Comparison of ENCODE assay signal across 4 cellular contexts in genomic region chr14:19201394-19202052, GRCh38.
DNase-seq lines count a peak whose midpoint lies in the region; TF ChIP-seq lines count a peak whose summit lies in the region.
"Not testable (repeated sequence)": the region's sequence is repeated elsewhere in the genome, so short reads cannot be mapped to it uniquely, and the experiment has no call there.

No MANE protein-coding gene starts in this region.

- intact Hi-C loops in Caco-2 (cut with micrococcal nuclease; ENCODE audit: unreplicated experiment); esophagus muscularis mucosa (cut with DNase I): not testable (repeated sequence)

- not testable (repeated sequence) for H3K4me3 ChIP-seq in Caco-2 (ENCODE audit: low read depth, low read length); esophagus muscularis mucosa

- H3K27me3 ChIP-seq in Caco-2 (replicated peaks; ENCODE audit: control insufficient read depth, insufficient read depth, low read length); esophagus muscularis mucosa: not testable (repeated sequence)

- BruUV-seq in Caco-2 (replicated peaks; lab: Mats Ljungman, UMichigan), result not testable (repeated sequence)

- not testable (repeated sequence) for H3K36me3 ChIP-seq in Caco-2 (ENCODE audit: control insufficient read depth, insufficient read depth, low read length); esophagus muscularis mucosa

- CTCF ChIA-PET in Caco-2 (lab: Charles Lee), result not testable (repeated sequence)

- H3K4me3 Mint-ChIP-seq in Caco-2 (ENCODE audit: unreplicated experiment), result not testable (repeated sequence)

- H3K36me3 Mint-ChIP-seq in Caco-2 (ENCODE audit: insufficient read depth, unreplicated experiment), result not testable (repeated sequence)

- TF ChIP-seq POLR2A in esophagus muscularis mucosa (IDR thresholded peaks at IDR 0.05; ENCODE audit: low read depth), result not testable (repeated sequence)

- 75% methylated on average over 8 of the region's 8 CpGs for WGBS in esophagus muscularis mucosa

- DNase-seq in Caco-2, result not testable (repeated sequence)
- DNase-seq in esophagus muscularis mucosa (ENCODE audit: extremely low spot score) (peak; percentile 81), islet precursor cell (peak; percentile 29), mesenteric fat pad (ENCODE audit: low spot score) (peak; percentile 76)

- H3K27ac Mint-ChIP-seq in Caco-2 (ENCODE audit: unreplicated experiment), result peak overlapping the region; percentile 63

- TF ChIP-seq EP300 in esophagus muscularis mucosa (IDR thresholded peaks at IDR 0.05), result not testable (repeated sequence)

- POLR2A ChIA-PET in Caco-2 (lab: Charles Lee), result not testable (repeated sequence)

- H3K4me1 Mint-ChIP-seq in Caco-2 (ENCODE audit: low read depth, unreplicated experiment), result peaks cover 14% of the 10 kb centered on the region

- H3K9me3 ChIP-seq in Caco-2, esophagus muscularis mucosa: not testable (repeated sequence)

- H3K9me3 Mint-ChIP-seq in Caco-2 (ENCODE audit: unreplicated experiment), result not testable (repeated sequence)

- not testable (repeated sequence) for H3K27ac ChIP-seq in esophagus muscularis mucosa (replicated peaks in 1 of 4)

- TF ChIP-seq CTCF in Caco-2 (IDR thresholded peaks at IDR 0.05; ENCODE audit: insufficient read depth in 1 of 2, low read depth in 1 of 2, low read length in 1 of 2, severe bottlenecking in 1 of 2, unreplicated experiment in 1 of 2); esophagus muscularis mucosa (IDR thresholded peaks at IDR 0.05): not testable (repeated sequence)

- not testable (repeated sequence) for H3K4me1 ChIP-seq in Caco-2, esophagus muscularis mucosa

- not testable (repeated sequence) for H3K27me3 Mint-ChIP-seq in Caco-2 (ENCODE audit: insufficient read depth, unreplicated experiment)
